Comparison of ENCODE assay signal across 3 cellular contexts in genomic region chr1:16779525-16779924, GRCh38. TPM values are rescaled to one million over a fixed set of nuclear protein-coding genes. Genes with fewer than 3 reads are reported as not detected.
"Had no signal": no experiment of that assay in that cellular context is flagged by ENCODE, and none has a peak within 500 bp of the region (broad histone marks: within the 10 kb centered on the region; RNA-seq: fewer than 3 reads in every experiment).

No MANE protein-coding gene starts in this region.

RNA-seq across cellular contexts. Expression of gene RNU1-4, which starts 39.2 kb away (rescaled TPM):
- total RNA-seq: M059J had no signal
- polyA plus RNA-seq: IgD-negative memory B cell, SK-N-SH had no signal
